8 cellular contexts compared by ENCODE assay signal in genomic region chr7:111730476-111731300, GRCh38.
A peak's percentile ranks its signal among the peaks of the same experiment; 100 is the strongest.
DNase-seq lines count a peak whose midpoint lies in the region; ATAC-seq lines count a peak whose summit lies in the region.

No MANE protein-coding gene starts in this region.

- DNase-seq in NOMO-1 treated with DMSO at 0.1 percent for 48 hours (lab: John Stamatoyannopoulos, UW; ENCODE audit: unreplicated experiment) = peak; percentile 17
- no peak for DNase-seq in NOMO-1 treated with dmso at 0.1 percent for 144 hours (lab: John Stamatoyannopoulos, UW; ENCODE audit: unreplicated experiment)
- DNase-seq in NCI-H2171 (lab: John Stamatoyannopoulos, UW) = peak; percentile 14
- peak; percentile 25 for DNase-seq in cerebellar cortex (ENCODE audit: low spot score)
- peak; percentile 37 for DNase-seq in renal cortical epithelial cell (ENCODE audit: low read depth)
- no peak for DNase-seq in activated T-cell treated with anti-CD3 and anti-CD28 coated beads, Interleukin-2, amount 50 U/mL, for 48 hours
- no peak for DNase-seq in activated gamma-delta T cell (lab: John Stamatoyannopoulos, UW)

- ATAC-seq in HG02610 (IDR thresholded peaks at IDR 0.05; ENCODE audit: unreplicated experiment) = peak; percentile 38

Comparison
In these comparisons a context has a peak if more than half of its experiments do, and no peak if none do; other contexts are left out.
1. DNase-seq: peak in NOMO-1 treated with DMSO at 0.1 percent for 48 hours (single experiment), NCI-H2171 (single experiment), cerebellar cortex (single experiment) and renal cortical epithelial cell (single experiment); none in NOMO-1 treated with dmso at 0.1 percent for 144 hours (single experiment), activated T-cell treated with anti-CD3 and anti-CD28 coated beads, Interleukin-2, amount 50 U/mL, for 48 hours (0 of 2) and activated gamma-delta T cell (single experiment).